ENCODE assay signal across 17 cellular contexts in genomic region chr7:35823440-35823839, GRCh38. TPM values are rescaled to one million over a fixed set of nuclear protein-coding genes. Genes with fewer than 3 reads are reported as not detected.
A peak's percentile ranks its signal among the peaks of the same experiment; 100 is the strongest.
DNase-seq lines count a peak whose midpoint lies in the region; ATAC-seq and TF ChIP-seq lines count a peak whose summit lies in the region.
"Had no signal": no experiment of that assay in that cellular context is flagged by ENCODE, and none has a peak within 500 bp of the region (broad histone marks: within the 10 kb centered on the region; RNA-seq: fewer than 3 reads in every experiment).

No MANE protein-coding gene starts in this region.

- H3K4me3 Mint-ChIP-seq in HFFc6 (peak overlapping the region; percentile 0; the same call in 1 of the 2 replicates), progenitor cell of endocrine pancreas (ENCODE audit: low read depth) (no peak overlapping the region)
- peak overlapping the region in 1 of 2 donors; percentile 2 for H3K4me3 Mint-ChIP-seq in stimulated activated naive CD8-positive, alpha-beta T cell treated with anti-CD3 and anti-CD28 coated beads, Interleukin-15, amount 100 ng/mL, for 72 hours
- H3K4me3 Mint-ChIP-seq: natural killer cell had no signal

- no peaks in the 10 kb centered on the region; the same call in 1 of the 2 replicates for H3K27me3 Mint-ChIP-seq in HFFc6 (ENCODE audit: insufficient read depth)
- H3K27me3 Mint-ChIP-seq in stimulated activated naive CD8-positive, alpha-beta T cell treated with anti-CD3 and anti-CD28 coated beads, Interleukin-15, amount 100 ng/mL, for 72 hours, result no peaks in the 10 kb centered on the region
- H3K27me3 Mint-ChIP-seq in progenitor cell of endocrine pancreas, result no peaks in the 10 kb centered on the region

- H3K27ac ChIP-seq in cardiac muscle cell, result peak overlapping the region; percentile 75
- H3K27ac ChIP-seq in foreskin keratinocyte, result no peak overlapping the region
- H3K27ac ChIP-seq: brain microvascular endothelial cell, colonic mucosa, pancreas had no signal

- intact Hi-C loops in left cardiac atrium (cut with DNase I), result no loop called here

- H3K4me1 Mint-ChIP-seq in HFFc6 (ENCODE audit: low read depth) (peaks cover 43% of the 10 kb centered on the region), progenitor cell of endocrine pancreas (ENCODE audit: low read depth) (peaks cover 13% of the 10 kb centered on the region)
- peaks cover 26% of the 10 kb centered on the region for H3K4me1 Mint-ChIP-seq in stimulated activated naive CD8-positive, alpha-beta T cell treated with anti-CD3 and anti-CD28 coated beads, Interleukin-15, amount 100 ng/mL, for 72 hours

- ATAC-seq in left cardiac atrium (no peak), foreskin keratinocyte (peak; percentile 41)
- peak; percentile 35 for ATAC-seq in stimulated activated naive CD8-positive, alpha-beta T cell treated with anti-CD3 and anti-CD28 coated beads, Interleukin-15, amount 100 ng/mL, for 72 hours
- ATAC-seq: GM12878, natural killer cell, pancreas had no signal

- TF ChIP-seq CTCF in cardiac muscle cell (IDR thresholded peaks at IDR 0.05; ENCODE audit: low read depth, low read length) (no peak), HFFc6 (IDR thresholded peaks at IDR 0.05) (no peak), foreskin keratinocyte (conservative IDR thresholded peaks at IDR 0.05) (no peak), progenitor cell of endocrine pancreas (IDR thresholded peaks at IDR 0.05; ENCODE audit: unreplicated experiment) (no peak)

- H3K4me1 ChIP-seq in cardiac muscle cell (ENCODE audit: low read depth) (peaks cover 58% of the 10 kb centered on the region), foreskin keratinocyte (peaks cover 18% of the 10 kb centered on the region)
- H3K4me1 ChIP-seq: colonic mucosa had no signal

- no peaks in the 10 kb centered on the region for H3K27me3 ChIP-seq in cardiac muscle cell
- no peaks in the 10 kb centered on the region for H3K27me3 ChIP-seq in foreskin keratinocyte
- H3K27me3 ChIP-seq: brain microvascular endothelial cell, colonic mucosa, pancreas had no signal

- H3K36me3 Mint-ChIP-seq in HFFc6 (ENCODE audit: low read depth), result peaks cover 17% of the 10 kb centered on the region
- H3K36me3 Mint-ChIP-seq in progenitor cell of endocrine pancreas (ENCODE audit: insufficient read depth), result peaks cover 2% of the 10 kb centered on the region
- H3K36me3 Mint-ChIP-seq: natural killer cell had no signal

- H3K27ac Mint-ChIP-seq in HFFc6, result no peak overlapping the region; the same call in 1 of the 2 replicates
- peak overlapping the region in 1 of 2 donors; percentile 16 for H3K27ac Mint-ChIP-seq in stimulated activated naive CD8-positive, alpha-beta T cell treated with anti-CD3 and anti-CD28 coated beads, Interleukin-15, amount 100 ng/mL, for 72 hours
- no peak overlapping the region for H3K27ac Mint-ChIP-seq in progenitor cell of endocrine pancreas

- no peaks in the 10 kb centered on the region for H3K9me3 Mint-ChIP-seq in HFFc6
- no peaks in the 10 kb centered on the region for H3K9me3 Mint-ChIP-seq in stimulated activated naive CD8-positive, alpha-beta T cell treated with anti-CD3 and anti-CD28 coated beads, Interleukin-15, amount 100 ng/mL, for 72 hours
- peaks cover 9% of the 10 kb centered on the region for H3K9me3 Mint-ChIP-seq in progenitor cell of endocrine pancreas (ENCODE audit: low read depth)

- no peaks in the 10 kb centered on the region for H3K36me3 ChIP-seq in cardiac muscle cell
- H3K36me3 ChIP-seq: brain microvascular endothelial cell, colonic mucosa, pancreas had no signal

- DNase-seq in cardiac muscle cell (ENCODE audit: low read depth in 1 of 2, low spot score in 1 of 2), result no peak
- DNase-seq in left cardiac atrium, result no peak
- DNase-seq in HFFc6, result no peak
- peak in 1 of 2 donors; percentile 26 for DNase-seq in foreskin keratinocyte
- DNase-seq in stimulated activated naive CD8-positive, alpha-beta T cell treated with anti-CD3 and anti-CD28 coated beads, Interleukin-15, amount 100 ng/mL, for 72 hours, result no peak
- DNase-seq in progenitor cell of endocrine pancreas (ENCODE audit: low spot score, unreplicated experiment), result no peak
- no peak for DNase-seq in NCI-H128 (lab: John Stamatoyannopoulos, UW; ENCODE audit: unreplicated experiment)
- DNase-seq: brain microvascular endothelial cell, colonic mucosa, DMS79, kidney glomerular epithelial cell, natural killer cell, NCI-H1694, NCI-H69, pancreas, RPMI8226 had no signal

- H3K4me3 ChIP-seq in cardiac muscle cell, result no peak overlapping the region
- H3K4me3 ChIP-seq: colonic mucosa, GM12878, pancreas had no signal

- no peaks in the 10 kb centered on the region for H3K9me3 ChIP-seq in cardiac muscle cell (ENCODE audit: low read depth)
- H3K9me3 ChIP-seq: colonic mucosa, pancreas had no signal

RNA-seq across cellular contexts. Expression of gene SEPTIN7, which starts 22.6 kb away (rescaled TPM):
- total RNA-seq in cardiac muscle cell, result 192 and 261 TPM in 2 replicates
- 560 and 582 TPM in 2 replicates for polyA plus RNA-seq in cardiac muscle cell
- 100 to 1,000 TPM; 178 to 206 TPM for total RNA-seq in left cardiac atrium
- 100 to 1,000 TPM; 257 to 320 (median 291) TPM for total RNA-seq in HFFc6 (2021; fragmentation: NEBNext Ultra II Directional; extraction: Animal tissue kit (Norgen Biotek cat#: 25700))
- 229 and 253 TPM in 2 replicates for total RNA-seq in foreskin keratinocyte
- polyA plus RNA-seq in foreskin keratinocyte, result 111 and 136 TPM in 2 replicates
- 174 and 175 TPM in 2 replicates for total RNA-seq in progenitor cell of endocrine pancreas

Comparison
In these comparisons a context has a peak if more than half of its experiments do, and no peak if none do; other contexts are left out.
1. ATAC-seq: peak in foreskin keratinocyte (single experiment) and stimulated activated naive CD8-positive, alpha-beta T cell treated with anti-CD3 and anti-CD28 coated beads, Interleukin-15, amount 100 ng/mL, for 72 hours (single experiment); none in left cardiac atrium (0 of 2).